ENCODE assay signal across 20 cellular contexts in genomic region chr6:63565727-63566625, GRCh38. TPM values are rescaled to one million over a fixed set of nuclear protein-coding genes. Genes with fewer than 3 reads are reported as not detected.
DNase-seq lines count a peak whose midpoint lies in the region; ATAC-seq, FAIRE-seq and TF ChIP-seq lines count a peak whose summit lies in the region.
"Had no signal": no experiment of that assay in that cellular context is flagged by ENCODE, and none has a peak within 500 bp of the region (broad histone marks: within the 10 kb centered on the region; RNA-seq: fewer than 3 reads in every experiment).

No MANE protein-coding gene starts in this region.

- TF ChIP-seq EP300 in HepG2 (IDR thresholded peaks at IDR 0.05; ENCODE audit: low read depth in 2 of 2, low read length in 2 of 2) (no peak), HepG2 (CRISPR knock-in tag; IDR thresholded peaks at IDR 0.05; ENCODE audit: borderline replicate concordance) (no peak), stomach (IDR thresholded peaks at IDR 0.05) (no peak), gastroesophageal sphincter (IDR thresholded peaks at IDR 0.05) (no peak)

- H3K4me3 ChIP-seq in choroid plexus epithelial cell (ENCODE audit: low read depth, low read length) = no peak overlapping the region
- H3K4me3 ChIP-seq in HepG2 (replicated peaks in 1 of 3; ENCODE audit: insufficient read depth in 1 of 3, low read depth in 2 of 3, low read length in 3 of 3) = peak overlapping the region in 1 of 3 experiments; percentile 63; a peak in 2 of 6 replicates
- H3K4me3 ChIP-seq in stomach = no peak overlapping the region
- no peak overlapping the region for H3K4me3 ChIP-seq in gastroesophageal sphincter
- H3K4me3 ChIP-seq: colonic mucosa, SJCRH30 had no signal

- peak; percentile 50 for DNase-seq in M059J (ENCODE audit: low read depth)
- DNase-seq in choroid plexus epithelial cell (ENCODE audit: low read depth) = peak; percentile 85
- DNase-seq in HepG2 (ENCODE audit: low spot score) = no peak
- no peak for DNase-seq in stomach
- DNase-seq in natural killer cell treated with Interleukin-12 subunit alpha and Interleukin-12 subunit beta and Interleukin-15 and Interleukin-18, amount 100 ng/mL, for 72 hours (ENCODE audit: low spot score) = no peak
- DNase-seq in activated naive CD4-positive, alpha-beta T cell treated with anti-CD3 and anti-CD28 coated beads for 36 hours = no peak
- DNase-seq: activated CD4-positive, alpha-beta T cell treated with anti-CD3 and anti-CD28 coated beads, Interleukin-2, amount 50 U/mL, for 1 hour; AML-193; endodermal cell; hippocampal formation; left cardiac atrium; NCI-H1417 treated with DMSO at 0.1 percent for 48 hours; NCI-H2171 treated with DMSO at 0.1 percent for 48 hours; NCI-H748 treated with DMSO at 0.1 percent for 48 hours; retina; SJCRH30 had no signal

- POLR2A ChIA-PET in HepG2 (lab: Yijun Ruan, JAX) = interaction anchor here (0.7 to 3.4 kb wide), 24 partner anchors 8 to 240 kb away, joined by 3 to 32 read pairs (median 4); no protein-coding TSS in a partner anchor

- TF ChIP-seq CTCF in choroid plexus epithelial cell (conservative IDR thresholded peaks at IDR 0.05; ENCODE audit: low read depth, low read length) (no peak), HepG2 (CRISPR knock-in tag; IDR thresholded peaks at IDR 0.05) (no peak), stomach (IDR thresholded peaks at IDR 0.05) (no peak), gastroesophageal sphincter (IDR thresholded peaks at IDR 0.05) (no peak)

- WGBS in HepG2 (ENCODE audit: low lambda C conversion rate) = 73% methylated on average over 4 of the region's 4 CpGs
- WGBS in stomach, 5 donors = 25 to 46% (median 32%) methylated on average over 4 of the region's 4 CpGs
- WGBS in gastroesophageal sphincter (ENCODE audit: low coverage in 1 of 2), 2 donors = 16 to 23% methylated on average over 2 to 4 of the region's 4 CpGs

- CTCF ChIA-PET in HepG2 (lab: Yijun Ruan, JAX; ENCODE audit: low intra/inter-chr PET ratio, low total read pairs) = no interaction called here
- CTCF ChIA-PET in activated naive CD4-positive, alpha-beta T cell treated with anti-CD3 and anti-CD28 coated beads for 36 hours (lab: Charles Lee) = no interaction called here

- no peak for FAIRE-seq in HepG2 (lab: Jason Lieb, UNC)

- H3K27ac ChIP-seq in HepG2 (ENCODE audit: extremely low read length, insufficient read depth, low read length) (peak overlapping the region; percentile 83), stomach (peak overlapping the region in 4 of 5 donors; percentile 1 to 100 (median 46)), gastroesophageal sphincter (no peak overlapping the region)
- H3K27ac ChIP-seq: colonic mucosa, SJCRH30 had no signal

- TF ChIP-seq POLR2A in HepG2 (IDR thresholded peaks at IDR 0.05; ENCODE audit: insufficient read depth in 1 of 2, low read depth in 2 of 2, low read length in 2 of 2) (no peak), stomach (IDR thresholded peaks at IDR 0.05) (no peak), gastroesophageal sphincter (IDR thresholded peaks at IDR 0.05) (no peak)

- in situ Hi-C loops in HepG2 (cut with HindIII; ENCODE audit: extremely low pct_ligation_motif_present, low pct_unique_long_range_greater_than_20kb) = no loop called here

- H3K36me3 Mint-ChIP-seq in natural killer cell treated with Interleukin-12 subunit alpha and Interleukin-12 subunit beta and Interleukin-15 and Interleukin-18, amount 100 ng/mL, for 72 hours = no peaks in the 10 kb centered on the region
- no peaks in the 10 kb centered on the region for H3K36me3 Mint-ChIP-seq in activated naive CD4-positive, alpha-beta T cell treated with anti-CD3 and anti-CD28 coated beads for 36 hours (ENCODE audit: low read depth)

- no peaks in the 10 kb centered on the region; a peak in 2 of 5 replicates for H3K36me3 ChIP-seq in HepG2 (replicated peaks in 1 of 2; ENCODE audit: control insufficient read depth in 1 of 2, insufficient read depth in 2 of 2, low read length in 2 of 2)
- no peaks in the 10 kb centered on the region for H3K36me3 ChIP-seq in stomach
- H3K36me3 ChIP-seq in gastroesophageal sphincter = no peaks in the 10 kb centered on the region
- H3K36me3 ChIP-seq: colonic mucosa, SJCRH30 had no signal

- peak; percentile 5 for ATAC-seq in HepG2
- ATAC-seq in natural killer cell treated with Interleukin-12 subunit alpha and Interleukin-12 subunit beta and Interleukin-15 and Interleukin-18, amount 100 ng/mL, for 72 hours = no peak
- no peak for ATAC-seq in gastroesophageal sphincter
- ATAC-seq: left cardiac atrium had no signal

- H3K27ac Mint-ChIP-seq in natural killer cell treated with Interleukin-12 subunit alpha and Interleukin-12 subunit beta and Interleukin-15 and Interleukin-18, amount 100 ng/mL, for 72 hours = no peak overlapping the region
- H3K27ac Mint-ChIP-seq in activated naive CD4-positive, alpha-beta T cell treated with anti-CD3 and anti-CD28 coated beads for 36 hours = no peak overlapping the region
- H3K27ac Mint-ChIP-seq: endodermal cell; T-helper 1 cell treated with Interleukin-12 subunit alpha and Interleukin-12 subunit beta and Interleukin-4 antibody, amounts not matched to agents 30 μg/mL and 1 μg/mL, for 36 hours had no signal

- H3K4me1 ChIP-seq in HepG2 (ENCODE audit: insufficient read depth, low read length) = peaks cover 98% of the 10 kb centered on the region
- H3K4me1 ChIP-seq in stomach = peaks cover 17 to 59% (median 36%) of the 10 kb centered on the region in 4 donors
- peaks cover 0 to 7% (median 0%) of the 10 kb centered on the region in 3 donors for H3K4me1 ChIP-seq in gastroesophageal sphincter
- H3K4me1 ChIP-seq: colonic mucosa, SJCRH30 had no signal

- H3K79me2 ChIP-seq in HepG2 (ENCODE audit: insufficient read depth, low read length) = peaks cover 90% of the 10 kb centered on the region

- no peak overlapping the region for H2AFZ ChIP-seq in HepG2 (ENCODE audit: low read length)

- no TSS peak for BruUV-seq in HepG2 (replicated peaks; lab: Mats Ljungman, UMichigan)

- H3K4me1 Mint-ChIP-seq in natural killer cell treated with Interleukin-12 subunit alpha and Interleukin-12 subunit beta and Interleukin-15 and Interleukin-18, amount 100 ng/mL, for 72 hours (ENCODE audit: low read depth in 2 of 2) = no peaks in the 10 kb centered on the region
- H3K4me1 Mint-ChIP-seq in activated naive CD4-positive, alpha-beta T cell treated with anti-CD3 and anti-CD28 coated beads for 36 hours (ENCODE audit: low read depth) = no peaks in the 10 kb centered on the region
- H3K4me1 Mint-ChIP-seq: endodermal cell had no signal

- no peaks in the 10 kb centered on the region for H3K9me3 Mint-ChIP-seq in natural killer cell treated with Interleukin-12 subunit alpha and Interleukin-12 subunit beta and Interleukin-15 and Interleukin-18, amount 100 ng/mL, for 72 hours
- H3K9me3 Mint-ChIP-seq in activated naive CD4-positive, alpha-beta T cell treated with anti-CD3 and anti-CD28 coated beads for 36 hours = no peaks in the 10 kb centered on the region
- H3K9me3 Mint-ChIP-seq: neural crest cell; T-helper 1 cell treated with Interleukin-12 subunit alpha and Interleukin-12 subunit beta and Interleukin-4 antibody, amounts not matched to agents 30 μg/mL and 1 μg/mL, for 36 hours had no signal

- no peaks in the 10 kb centered on the region for H3K9me3 ChIP-seq in HepG2 (ENCODE audit: low read length)
- H3K9me3 ChIP-seq in stomach = no peaks in the 10 kb centered on the region
- no peaks in the 10 kb centered on the region for H3K9me3 ChIP-seq in gastroesophageal sphincter
- H3K9me3 ChIP-seq: colonic mucosa had no signal

- TF ChIP-seq RAD21 in HepG2 (CRISPR knock-in tag; IDR thresholded peaks at IDR 0.05) = no peak

- H3K9ac ChIP-seq in HepG2 (ENCODE audit: insufficient read depth, low read depth, low read length) = peak overlapping the region; percentile 58

- no peak overlapping the region for H3K4me3 Mint-ChIP-seq in natural killer cell treated with Interleukin-12 subunit alpha and Interleukin-12 subunit beta and Interleukin-15 and Interleukin-18, amount 100 ng/mL, for 72 hours
- H3K4me3 Mint-ChIP-seq in activated naive CD4-positive, alpha-beta T cell treated with anti-CD3 and anti-CD28 coated beads for 36 hours = no peak overlapping the region
- H3K4me3 Mint-ChIP-seq: endodermal cell; neural crest cell; T-helper 1 cell treated with Interleukin-12 subunit alpha and Interleukin-12 subunit beta and Interleukin-4 antibody, amounts not matched to agents 30 μg/mL and 1 μg/mL, for 36 hours had no signal

- H3K4me2 ChIP-seq in HepG2 (ENCODE audit: low read depth, low read length) = peak overlapping the region; percentile 74

- no peaks in the 10 kb centered on the region for H4K20me1 ChIP-seq in HepG2 (ENCODE audit: insufficient read depth, low read length)

- H3K27me3 ChIP-seq in HepG2 (ENCODE audit: control insufficient read depth in 1 of 2, insufficient read depth in 2 of 2, low read length in 2 of 2) = no peaks in the 10 kb centered on the region
- no peaks in the 10 kb centered on the region for H3K27me3 ChIP-seq in stomach
- no peaks in the 10 kb centered on the region for H3K27me3 ChIP-seq in gastroesophageal sphincter
- H3K27me3 ChIP-seq: colonic mucosa had no signal

- H3K27me3 Mint-ChIP-seq in natural killer cell treated with Interleukin-12 subunit alpha and Interleukin-12 subunit beta and Interleukin-15 and Interleukin-18, amount 100 ng/mL, for 72 hours = peaks cover 7 to 12% of the 10 kb centered on the region in 2 donors
- no peaks in the 10 kb centered on the region for H3K27me3 Mint-ChIP-seq in activated naive CD4-positive, alpha-beta T cell treated with anti-CD3 and anti-CD28 coated beads for 36 hours (ENCODE audit: low read depth)

- intact Hi-C loops in HepG2 (cut with micrococcal nuclease; ENCODE audit: unreplicated experiment) = loop anchor here (2.0 kb wide), 3 partner anchors 15 to 213 kb away; no protein-coding TSS in a partner anchor
- intact Hi-C loops in stomach (cut with DNase I; ENCODE audit: low total_unique reads) = no loop called here
- intact Hi-C loops in activated naive CD4-positive, alpha-beta T cell treated with anti-CD3 and anti-CD28 coated beads for 36 hours (cut with micrococcal nuclease) = no loop called here

RNA-seq across cellular contexts. Expression of gene PTP4A1, which starts 6.3 kb away (rescaled TPM):
- 32.3 and 53.3 TPM in 2 replicates for total RNA-seq in M059J (2014; rRNA removed; shearing (Covaris generic))
- 376 and 681 TPM in 2 replicates for total RNA-seq in HepG2 (2016; rRNA removed; fragmentation: Illumina TruSeq; extraction: Trizol)
- total RNA-seq in HepG2 (2016; cell fraction: cytosol; rRNA removed; fragmentation: Illumina TruSeq; extraction: Trizol; ENCODE audit: low read depth) = 72.5 and 82.8 TPM in 2 replicates
- total RNA-seq in HepG2 (2016; cell fraction: insoluble cytoplasmic fraction; rRNA removed; fragmentation: Illumina TruSeq; extraction: Trizol) = 381 and 654 TPM in 2 replicates
- total RNA-seq in HepG2 (2016; cell fraction: membrane; rRNA removed; fragmentation: Illumina TruSeq; extraction: Trizol) = 431 TPM in 2 replicates
- total RNA-seq in HepG2 (2016; cell fraction: nucleus; rRNA removed; fragmentation: Illumina TruSeq; extraction: Trizol) = 336 and 365 TPM in 2 replicates
- 127 and 141 TPM in 2 replicates for polyA plus RNA-seq in HepG2 (2011; rRNA removed)
- polyA plus RNA-seq in HepG2 (2011; cell fraction: cytosol; rRNA removed) = 61.2 and 126 TPM in 2 replicates
- polyA plus RNA-seq in HepG2 (2011; cell fraction: nucleus; rRNA removed) = 48.0 and 68.5 TPM in 2 replicates
- polyA plus RNA-seq in HepG2 (2012) = 273 TPM in 2 replicates
- 53.9 and 75.2 TPM in 2 replicates for polyA plus RNA-seq in HepG2 (2016; cell fraction: cytosol; fragmentation: Illumina TruSeq; extraction: Trizol; ENCODE audit: low read depth)
- 710 and 726 TPM in 2 replicates for polyA plus RNA-seq in HepG2 (2016; cell fraction: insoluble cytoplasmic fraction; fragmentation: Illumina TruSeq; extraction: Trizol; ENCODE audit: low read depth)
- 254 and 286 TPM in 2 replicates for polyA plus RNA-seq in HepG2 (2016; cell fraction: membrane; fragmentation: Illumina TruSeq; extraction: Trizol; ENCODE audit: low read depth)
- 411 and 435 TPM in 2 replicates for polyA plus RNA-seq in HepG2 (2016; cell fraction: nucleus; fragmentation: Illumina TruSeq; extraction: Trizol; ENCODE audit: insufficient read depth, low read depth)
- polyA minus RNA-seq in HepG2 (2011; rRNA and poly(A)+ RNA removed; ENCODE audit: low replicate concordance) = 36.0 and 84.0 TPM in 2 replicates
- polyA minus RNA-seq in HepG2 (2011; cell fraction: cytosol; rRNA and poly(A)+ RNA removed) = 187 and 229 TPM in 2 replicates
- polyA minus RNA-seq in HepG2 (2011; cell fraction: nucleus; rRNA and poly(A)+ RNA removed) = 195 and 232 TPM in 2 replicates
- total RNA-seq in stomach = 100 to 1,000 TPM in 1 of 5 donors, 10 to 100 TPM in 4; 22.0 to 140 (median 54.6) TPM
- polyA plus RNA-seq in stomach = 10 to 100 TPM; 10.0 to 23.7 (median 19.4) TPM
- total RNA-seq in natural killer cell treated with Interleukin-12 subunit alpha and Interleukin-12 subunit beta and Interleukin-15 and Interleukin-18, amount 100 ng/mL, for 72 hours = 10 to 100 TPM; 66.4 to 71.3 TPM
- total RNA-seq in activated naive CD4-positive, alpha-beta T cell treated with anti-CD3 and anti-CD28 coated beads for 36 hours = 10 to 100 TPM; 46.8 to 51.9 TPM
- total RNA-seq in gastroesophageal sphincter = 10 to 100 TPM; 27.7 to 54.5 (median 39.7) TPM

Comparison
In these comparisons a context has a peak if more than half of its experiments do, and no peak if none do; other contexts are left out.
1. DNase-seq: peak in M059J (single experiment) and choroid plexus epithelial cell (single experiment); none in HepG2 (single experiment), stomach (single experiment), natural killer cell treated with Interleukin-12 subunit alpha and Interleukin-12 subunit beta and Interleukin-15 and Interleukin-18, amount 100 ng/mL, for 72 hours (single experiment) and activated naive CD4-positive, alpha-beta T cell treated with anti-CD3 and anti-CD28 coated beads for 36 hours (single experiment).
2. H3K27ac ChIP-seq: peak in HepG2 (single experiment) and stomach (4 of 5); none in gastroesophageal sphincter (0 of 4).